Comparison of ENCODE assay signal across 12 cellular contexts in genomic region chr2:226307440-226308365, GRCh38.
"Had no signal": no experiment of that assay in that cellular context is flagged by ENCODE, and none has a peak within 500 bp of the region (broad histone marks: within the 10 kb centered on the region; RNA-seq: fewer than 3 reads in every experiment).

No MANE protein-coding gene starts in this region.

- ATAC-seq: activated CD8-positive, alpha-beta T cell treated with anti-CD3 and anti-CD28 coated beads for 36 hours; esophagus mucosa; left ventricle myocardium superior had no signal

- FAIRE-seq: colon, endometrium, keratinocyte had no signal

- DNase-seq: activated CD4-positive, alpha-beta T cell treated with anti-CD3 and anti-CD28 coated beads for 4 hours; activated CD8-positive, alpha-beta T cell treated with anti-CD3 and anti-CD28 coated beads for 36 hours; activated effector memory CD4-positive, alpha-beta T cell treated with anti-CD3 and anti-CD28 coated beads, Interleukin-2, amount 50 U/mL, for 16 hours; activated T-cell treated with anti-CD3 and anti-CD28 coated beads, Interleukin-2, amount 50 U/mL, for 48 hours; amniotic stem cell; left ventricle myocardium superior; nephron progenitor cell; stimulated activated CD4-positive, alpha-beta T cell treated with anti-CD3 and anti-CD28 coated beads, Interleukin-1b, Interleukin-23, amount 100 ng/mL, for 48 hours had no signal
